2 cellular contexts compared by ENCODE assay signal in genomic region chr22:45577746-45578523, GRCh38.
TF ChIP-seq lines count a peak whose summit lies in the region.

No MANE protein-coding gene starts in this region.

TF ChIP-seq in IMR-90, 13 proteins besides CTCF, POLR2A, EP300 and RAD21 (continued from another document):
- no peak for TF ChIP-seq MAFK (IDR thresholded peaks at IDR 0.05; ENCODE audit: low read depth, low read length)

TF ChIP-seq in neural cell, 6 proteins besides CTCF, POLR2A, EP300 and RAD21 (continued from another document):
- no peak for TF ChIP-seq REST (IDR thresholded peaks at IDR 0.05; ENCODE audit: borderline replicate concordance)
